In genomic region chr18:2979871-2980606, GRCh38 we compare ENCODE assay signal across 2 cellular contexts.
TF ChIP-seq lines count a peak whose summit lies in the region.

No MANE protein-coding gene starts in this region.

TF ChIP-seq in A549, 52 proteins besides CTCF, POLR2A, EP300 and RAD21 (continued from another document):
- TF ChIP-seq BCL3 (IDR thresholded peaks at IDR 0.05) (no peak), HES2 (IDR thresholded peaks at IDR 0.05) (no peak), NR3C1 (IDR thresholded peaks at IDR 0.05) (no peak), ESRRA (IDR thresholded peaks at IDR 0.05; ENCODE audit: borderline replicate concordance, low read length) (no peak), PBX3 (IDR thresholded peaks at IDR 0.05) (no peak)

TF ChIP-seq in liver, 16 proteins besides CTCF, POLR2A, EP300 and RAD21 (continued from another document):
- TF ChIP-seq ATF3 (IDR thresholded peaks at IDR 0.05): no peak
- no peak for TF ChIP-seq GABPA (IDR thresholded peaks at IDR 0.05 in 1 of 2, conservative IDR thresholded peaks at IDR 0.05 in 1 of 2)
- TF ChIP-seq YY1 (IDR thresholded peaks at IDR 0.05): no peak
- TF ChIP-seq HNF4A (conservative IDR thresholded peaks at IDR 0.05): peak in 1 of 2 donors; percentile 7
- no peak for TF ChIP-seq FOXA1 (IDR thresholded peaks at IDR 0.05)
